18 cellular contexts compared by ENCODE assay signal in genomic region chr13:109750376-109750775, GRCh38. TPM values are rescaled to one million over a fixed set of nuclear protein-coding genes. Genes with fewer than 3 reads are reported as not detected.
A peak's percentile ranks its signal among the peaks of the same experiment; 100 is the strongest.
DNase-seq lines count a peak whose midpoint lies in the region; ATAC-seq and TF ChIP-seq lines count a peak whose summit lies in the region.
"Had no signal": no experiment of that assay in that cellular context is flagged by ENCODE, and none has a peak within 500 bp of the region (broad histone marks: within the 10 kb centered on the region; RNA-seq: fewer than 3 reads in every experiment).

No MANE protein-coding gene starts in this region.

- H3K4me2 ChIP-seq in mammary epithelial cell (ENCODE audit: insufficient read depth, low read depth, low read length) (no peak overlapping the region), Loucy (ENCODE audit: low read depth, low read length, poor library complexity, severe bottlenecking) (peak overlapping the region; percentile 23), neural progenitor cell (peak overlapping the region; percentile 31)
- H3K4me2 ChIP-seq: GM23338 had no signal

- POLR2A ChIA-PET in MCF 10A (lab: Yijun Ruan, JAX), result interaction anchor here (0.7 to 1.1 kb wide), 3 partner anchors 10 to 789 kb away, joined by 3 read pairs; no protein-coding TSS in a partner anchor

- H3K36me3 ChIP-seq in mammary epithelial cell (ENCODE audit: insufficient read depth, low read length), result peaks cover 26% of the 10 kb centered on the region
- no peaks in the 10 kb centered on the region for H3K36me3 ChIP-seq in Loucy (ENCODE audit: insufficient read depth, low read length)
- H3K36me3 ChIP-seq in ectodermal cell (ENCODE audit: control insufficient read depth, insufficient read depth, low read length), result peaks cover under 1% of the 10 kb centered on the region
- H3K36me3 ChIP-seq in neural progenitor cell, result peaks cover 8% of the 10 kb centered on the region

- TF ChIP-seq CTCF in MCF 10A (IDR thresholded peaks at IDR 0.05; ENCODE audit: unreplicated experiment), result no peak
- TF ChIP-seq CTCF in mammary epithelial cell (conservative IDR thresholded peaks at IDR 0.05 in 1 of 2, IDR thresholded peaks at IDR 0.05 in 1 of 2; ENCODE audit: extremely low read depth in 1 of 2, insufficient read depth in 1 of 2, low read depth in 1 of 2, low read length in 2 of 2), result no peak
- TF ChIP-seq CTCF in Loucy (conservative IDR thresholded peaks at IDR 0.05; ENCODE audit: low read length), result no peak
- no peak for TF ChIP-seq CTCF in neural progenitor cell (IDR thresholded peaks at IDR 0.05)

- intact Hi-C loops in MCF 10A (cut with micrococcal nuclease), result no loop called here
- intact Hi-C loops in mammary epithelial cell (cut with micrococcal nuclease), result no loop called here

- H3K36me3 Mint-ChIP-seq in MCF 10A (ENCODE audit: insufficient read depth, unreplicated experiment) (peaks cover 66% of the 10 kb centered on the region), neural progenitor cell (peaks cover 40% of the 10 kb centered on the region)

- H3K79me2 ChIP-seq in mammary epithelial cell (ENCODE audit: insufficient read depth, low read length) (peaks cover 20% of the 10 kb centered on the region), Loucy (ENCODE audit: insufficient read depth, low read length) (no peaks in the 10 kb centered on the region), neural progenitor cell (ENCODE audit: low read depth) (no peaks in the 10 kb centered on the region)

- H2AFZ ChIP-seq in mammary epithelial cell (ENCODE audit: low read depth, low read length) (no peak overlapping the region), Loucy (ENCODE audit: low read length) (no peak overlapping the region), neural progenitor cell (replicated peaks) (no peak overlapping the region)
- H2AFZ ChIP-seq: GM23338 had no signal

- no peak overlapping the region for H3K27ac ChIP-seq in mammary epithelial cell (ENCODE audit: insufficient read depth, low read depth, low read length)
- H3K27ac ChIP-seq in ectodermal cell (ENCODE audit: insufficient read depth, low read depth, low read length, poor library complexity, severe bottlenecking), result peak overlapping the region; percentile 3
- no peak overlapping the region for H3K27ac ChIP-seq in neural progenitor cell

- H3K27me3 Mint-ChIP-seq in MCF 10A (ENCODE audit: insufficient read depth, unreplicated experiment) (no peaks in the 10 kb centered on the region), neural progenitor cell (ENCODE audit: insufficient read depth, low read depth) (peaks cover 4% of the 10 kb centered on the region)
- H3K27me3 Mint-ChIP-seq: B cell had no signal

- H3K27me3 ChIP-seq in mammary epithelial cell (ENCODE audit: insufficient read depth, low read length) (no peaks in the 10 kb centered on the region), Loucy (ENCODE audit: insufficient read depth, low read length, poor library complexity, severe bottlenecking) (no peaks in the 10 kb centered on the region), ectodermal cell (ENCODE audit: control insufficient read depth, insufficient read depth, low read length, poor library complexity, severe bottlenecking) (no peaks in the 10 kb centered on the region), neural progenitor cell (no peaks in the 10 kb centered on the region)

- no peak for ATAC-seq in HG02588 (IDR thresholded peaks at IDR 0.05; ENCODE audit: unreplicated experiment)
- ATAC-seq: CD8-positive, alpha-beta T cell; GM23338 had no signal

- H3K9me3 ChIP-seq in mammary epithelial cell (replicated peaks; ENCODE audit: insufficient read depth, low read length) (no peaks in the 10 kb centered on the region), Loucy (ENCODE audit: insufficient read depth, low read depth, low read length) (no peaks in the 10 kb centered on the region), ectodermal cell (ENCODE audit: control insufficient read depth, low read length) (no peaks in the 10 kb centered on the region), neural progenitor cell (ENCODE audit: low read depth) (no peaks in the 10 kb centered on the region)

- H3K9ac ChIP-seq in mammary epithelial cell (ENCODE audit: insufficient read depth, low read length) (no peak overlapping the region), Loucy (ENCODE audit: low read depth, low read length, poor library complexity, severe bottlenecking) (no peak overlapping the region), neural progenitor cell (no peak overlapping the region)

- in situ Hi-C loops in mammary epithelial cell (cut with MboI; ENCODE audit: low sequenced_read_pairs in 2 of 2), result loop anchor here in 1 of 2 donors (25.0 kb wide), 1 partner anchor 613 kb away; no protein-coding TSS in a partner anchor

- H3K4me1 Mint-ChIP-seq in MCF 10A (ENCODE audit: insufficient read depth, unreplicated experiment) (peaks cover 12% of the 10 kb centered on the region), neural progenitor cell (peaks cover 28% of the 10 kb centered on the region)
- H3K4me1 Mint-ChIP-seq: B cell had no signal

- H4K20me1 ChIP-seq in mammary epithelial cell (ENCODE audit: insufficient read depth, low read length), result no peaks in the 10 kb centered on the region
- H4K20me1 ChIP-seq in Loucy (ENCODE audit: insufficient read depth, low read length, poor library complexity, severe bottlenecking), result no peaks in the 10 kb centered on the region
- H4K20me1 ChIP-seq in neural progenitor cell (ENCODE audit: low read depth), result peaks cover 8% of the 10 kb centered on the region

- CTCF ChIA-PET in MCF 10A (lab: Yijun Ruan, JAX), result interaction anchor here (0.7 to 0.8 kb wide), 2 partner anchors 11 to 604 kb away, joined by 3 read pairs; no protein-coding TSS in a partner anchor
- CTCF ChIA-PET in mammary epithelial cell (lab: Charles Lee; ENCODE audit: low non-redundant PET), result no interaction called here

- 100% methylated on average over 4 of the region's 4 CpGs for WGBS in mammary epithelial cell (ENCODE audit: low coverage, missing lambda C conversion rate)
- 56 to 58% methylated on average over 4 of the region's 4 CpGs for WGBS in ectodermal cell, 2 experiments

- no peaks in the 10 kb centered on the region for H3K4me1 ChIP-seq in mammary epithelial cell (ENCODE audit: insufficient read depth, low read length)
- H3K4me1 ChIP-seq in Loucy (ENCODE audit: insufficient read depth, low read length, poor library complexity, severe bottlenecking), result peaks cover 21% of the 10 kb centered on the region
- H3K4me1 ChIP-seq in ectodermal cell (ENCODE audit: control insufficient read depth, insufficient read depth, low read length), result peaks cover 8% of the 10 kb centered on the region
- H3K4me1 ChIP-seq in neural progenitor cell, result peaks cover 21% of the 10 kb centered on the region

- no peaks in the 10 kb centered on the region for H3F3A ChIP-seq in Loucy (ENCODE audit: low read depth)
- H3F3A ChIP-seq in neural progenitor cell (ENCODE audit: low read depth), result no peaks in the 10 kb centered on the region

- no peaks in the 10 kb centered on the region for H3K9me2 ChIP-seq in Loucy (replicated peaks; ENCODE audit: low read depth, low read length)

- H3K4me3 Mint-ChIP-seq in MCF 10A (ENCODE audit: unreplicated experiment) (no peak overlapping the region), neural progenitor cell (peak overlapping the region; percentile 56)
- H3K4me3 Mint-ChIP-seq: B cell; CD14-positive monocyte; CD8-positive, alpha-beta T cell; GM23338 had no signal

- DNase-seq in MCF 10A (ENCODE audit: unreplicated experiment), result no peak
- DNase-seq in mammary epithelial cell, result no peak
- no peak for DNase-seq in neural progenitor cell (ENCODE audit: low spot score)
- DNase-seq in NCI-H2196 (lab: John Stamatoyannopoulos, UW; ENCODE audit: unreplicated experiment), result no peak
- no peak for DNase-seq in NCI-H146 (lab: John Stamatoyannopoulos, UW)
- DNase-seq: CD8-positive, alpha-beta T cell; COR-L47; DMS153; DMS79 treated with DMSO at 0.1 percent for 48 hours; GF-D8; H7; IMR-90 had no signal

- dilution Hi-C loops in mammary epithelial cell (cut with HindIII; ENCODE audit: low sequenced_read_pairs), result no loop called here

- BruUV-seq in MCF 10A (replicated peaks; lab: Mats Ljungman, UMichigan), result no TSS peak
- no TSS peak for BruUV-seq in mammary epithelial cell (replicated peaks; lab: Mats Ljungman, UMichigan)

- H3K9me3 Mint-ChIP-seq in MCF 10A (ENCODE audit: unreplicated experiment), result no peaks in the 10 kb centered on the region
- peaks cover 22% of the 10 kb centered on the region for H3K9me3 Mint-ChIP-seq in neural progenitor cell
- H3K9me3 Mint-ChIP-seq: CD8-positive, alpha-beta T cell; GM23338 had no signal

- H3K4me3 ChIP-seq in mammary epithelial cell (replicated peaks in 1 of 3; ENCODE audit: insufficient read depth in 1 of 3, low read depth in 2 of 3, low read length in 3 of 3) (no peak overlapping the region), Loucy (ENCODE audit: low read length, poor library complexity, severe bottlenecking) (no peak overlapping the region), ectodermal cell (ENCODE audit: insufficient read depth, low read depth, low read length) (no peak overlapping the region), neural progenitor cell (no peak overlapping the region)
- H3K4me3 ChIP-seq: GM23338 had no signal

- H3K27ac Mint-ChIP-seq in MCF 10A (ENCODE audit: low read depth, unreplicated experiment) (peak overlapping the region; percentile 4), neural progenitor cell (no peak overlapping the region)
- H3K27ac Mint-ChIP-seq: B cell; CD8-positive, alpha-beta T cell; GM23338 had no signal

RNA-seq across cellular contexts. Expression of gene IRS2, which starts 36.0 kb away (rescaled TPM):
- total RNA-seq in MCF 10A (2022) (41.8 and 48.5 TPM in 2 replicates), mammary epithelial cell (10 to 100 TPM; 22.7 to 37.8 TPM), neural progenitor cell (ENCODE audit: low replicate concordance) (4.2 and 7.2 TPM in 2 replicates)
- polyA plus RNA-seq in mammary epithelial cell, result 6.2 TPM
- polyA minus RNA-seq in mammary epithelial cell, result 14.0 TPM
- polyA plus RNA-seq in ectodermal cell (2013, experiment 1 of 4), result 9.4 TPM
- polyA plus RNA-seq in ectodermal cell (2013, experiment 2 of 4), result 8.0 TPM
- 7.5 TPM for polyA plus RNA-seq in ectodermal cell (2013, experiment 3 of 4)
- 8.3 TPM for polyA plus RNA-seq in ectodermal cell (2013, experiment 4 of 4)
